In genomic region chr21:41664881-41665765, GRCh38 we compare ENCODE assay signal across 12 cellular contexts.
DNase-seq lines count a peak whose midpoint lies in the region; ATAC-seq and TF ChIP-seq lines count a peak whose summit lies in the region.
"Had no signal": no experiment of that assay in that cellular context is flagged by ENCODE, and none has a peak within 500 bp of the region (broad histone marks: within the 10 kb centered on the region; RNA-seq: fewer than 3 reads in every experiment).

No MANE protein-coding gene starts in this region.

- H3K27me3 ChIP-seq in GM23248 (replicated peaks; ENCODE audit: insufficient read depth) (no peaks in the 10 kb centered on the region), right cardiac atrium (ENCODE audit: control insufficient read depth, insufficient read depth) (no peaks in the 10 kb centered on the region)

- H3F3A ChIP-seq in GM23248 (ENCODE audit: insufficient read depth): no peaks in the 10 kb centered on the region

- H3K27ac ChIP-seq in GM23248 (peak overlapping the region; percentile 64), right cardiac atrium (ENCODE audit: low read length) (no peak overlapping the region)

- H3K79me2 ChIP-seq in GM23248 (ENCODE audit: insufficient read depth): no peaks in the 10 kb centered on the region

- TF ChIP-seq POLR2A in erythroblast (IDR thresholded peaks at IDR 0.05; ENCODE audit: low read length): no peak

- H3K9me3 ChIP-seq in GM23248 (ENCODE audit: low read depth) (no peaks in the 10 kb centered on the region), right cardiac atrium (ENCODE audit: control insufficient read depth, low read length) (no peaks in the 10 kb centered on the region)
- H3K9me3 ChIP-seq: sigmoid colon had no signal

- H3K4me2 ChIP-seq in GM23248 (ENCODE audit: unreplicated experiment): peak overlapping the region; percentile 65

- 33 to 34% methylated on average over 32 of the region's 32 CpGs for WGBS in GM23248 (ENCODE audit: low coverage in 1 of 2, low lambda C conversion rate in 2 of 2, missing lambda C conversion rate in 2 of 2), 2 experiments
- 57% methylated on average over 32 of the region's 32 CpGs for WGBS in right cardiac atrium

- H3K4me3 ChIP-seq in GM23248 (peak overlapping the region; percentile 27), right cardiac atrium (ENCODE audit: low read length) (no peak overlapping the region), skeletal muscle cell (ENCODE audit: low read depth, low read length) (no peak overlapping the region)
- H3K4me3 ChIP-seq: sigmoid colon had no signal

- intact Hi-C loops in right cardiac atrium (cut with DNase I): no loop called here

- no peaks in the 10 kb centered on the region for H4K20me1 ChIP-seq in GM23248 (ENCODE audit: insufficient read depth)

- H2AFZ ChIP-seq in GM23248: peak overlapping the region; percentile 59

- H3K4me1 ChIP-seq in GM23248 (ENCODE audit: insufficient read depth): peaks cover 16% of the 10 kb centered on the region
- H3K4me1 ChIP-seq in right cardiac atrium (ENCODE audit: control insufficient read depth, insufficient read depth, low read length): no peaks in the 10 kb centered on the region

- H3K9me2 ChIP-seq in GM23248 (ENCODE audit: insufficient read depth): no peaks in the 10 kb centered on the region

- no peaks in the 10 kb centered on the region for H3K36me3 ChIP-seq in GM23248 (ENCODE audit: low read depth)
- H3K36me3 ChIP-seq: sigmoid colon had no signal

- ATAC-seq in right cardiac atrium (peak; percentile 76 to 91), GM18517 (IDR thresholded peaks at IDR 0.05; ENCODE audit: unreplicated experiment) (no peak)
- ATAC-seq: stimulated activated memory B cell treated with anti-CD40 and anti-IgM and Interleukin-4, amounts not matched to agents 10 μg/mL and 1 μg/mL and 100 μg/mL, for 72 hours had no signal

- H3K9ac ChIP-seq in GM23248: peak overlapping the region; percentile 72

- DNase-seq in GM23248 (peak; percentile 96), astrocyte of the hippocampus (ENCODE audit: low read depth, low spot score) (peak; percentile 85), right cardiac atrium (peak; percentile 63 to 80 (median 70)), skeletal muscle cell (ENCODE audit: low read depth) (peak; percentile 51), COLO668 (lab: John Stamatoyannopoulos, UW; ENCODE audit: unreplicated experiment) (no peak), NCI-H510A (lab: John Stamatoyannopoulos, UW) (no peak), erythroblast (lab: John Stamatoyannopoulos, UW) (no peak)
- DNase-seq: caudate nucleus, NCI-H2171 had no signal

- in situ Hi-C loops in GM23248 (cut with MboI): no loop called here

Comparison
In these comparisons a context has a peak if more than half of its experiments do, and no peak if none do; other contexts are left out.
1. DNase-seq: peak in GM23248 (single experiment), astrocyte of the hippocampus (single experiment), right cardiac atrium (3 of 3) and skeletal muscle cell (single experiment); none in COLO668 (single experiment), NCI-H510A (single experiment) and erythroblast (0 of 2).